ENCODE assay signal across 1 cellular context in the genomic region with DNA sequence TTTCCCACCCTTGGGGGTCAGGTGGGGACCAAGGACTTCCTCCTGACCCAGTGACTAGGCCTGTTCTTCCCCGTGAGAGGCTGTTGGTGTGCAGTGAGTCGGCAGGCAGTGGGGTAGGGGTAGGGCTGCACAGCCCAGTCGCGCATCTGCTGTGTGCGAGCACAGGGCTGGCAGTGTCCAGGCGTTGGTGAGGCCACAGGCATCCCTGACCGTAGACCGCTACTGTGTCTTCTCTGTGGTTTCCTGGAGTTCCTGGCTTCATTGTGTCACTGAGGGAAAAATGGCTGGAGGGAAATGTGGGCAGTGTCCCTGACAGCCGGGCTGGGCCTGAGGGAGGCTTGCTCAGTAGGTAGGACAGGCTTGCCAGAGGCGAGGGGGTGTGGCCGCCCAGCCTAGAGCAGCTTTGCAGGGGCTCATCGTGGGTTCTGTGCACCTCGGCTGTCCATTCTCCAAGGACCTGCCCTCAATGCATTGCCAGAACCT.
TF ChIP-seq lines count a peak whose summit lies in the region.

No MANE protein-coding gene starts in this region.

TF ChIP-seq in SK-N-SH treated with all-trans-retinoic acid at 6 μM for 48 hours, 23 proteins besides CTCF, POLR2A, EP300 and RAD21 (continued from another document):
- TF ChIP-seq ISL1 (CRISPR knock-in tag; IDR thresholded peaks at IDR 0.05) (no peak), ARNTL (CRISPR knock-in tag; IDR thresholded peaks at IDR 0.05; ENCODE audit: borderline replicate concordance, low read depth) (no peak), RARB (CRISPR knock-in tag; IDR thresholded peaks at IDR 0.05) (no peak), ZFP30 (CRISPR knock-in tag; IDR thresholded peaks at IDR 0.05) (no peak), ZNF8 (CRISPR knock-in tag; IDR thresholded peaks at IDR 0.05) (no peak)
- TF ChIP-seq, protein P1, sequence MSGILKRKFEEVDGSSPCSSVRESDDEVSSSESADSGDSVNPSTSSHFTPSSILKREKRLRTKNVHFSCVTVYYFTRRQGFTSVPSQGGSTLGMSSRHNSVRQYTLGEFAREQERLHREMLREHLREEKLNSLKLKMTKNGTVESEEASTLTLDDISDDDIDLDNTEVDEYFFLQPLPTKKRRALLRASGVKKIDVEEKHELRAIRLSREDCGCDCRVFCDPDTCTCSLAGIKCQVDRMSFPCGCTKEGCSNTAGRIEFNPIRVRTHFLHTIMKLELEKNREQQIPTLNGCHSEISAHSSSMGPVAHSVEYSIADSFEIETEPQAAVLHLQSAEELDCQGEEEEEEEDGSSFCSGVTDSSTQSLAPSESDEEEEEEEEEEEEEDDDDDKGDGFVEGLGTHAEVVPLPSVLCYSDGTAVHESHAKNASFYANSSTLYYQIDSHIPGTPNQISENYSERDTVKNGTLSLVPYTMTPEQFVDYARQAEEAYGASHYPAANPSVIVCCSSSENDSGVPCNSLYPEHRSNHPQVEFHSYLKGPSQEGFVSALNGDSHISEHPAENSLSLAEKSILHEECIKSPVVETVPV (CRISPR knock-in tag; IDR thresholded peaks at IDR 0.05), result no peak
- TF ChIP-seq, protein P2, sequence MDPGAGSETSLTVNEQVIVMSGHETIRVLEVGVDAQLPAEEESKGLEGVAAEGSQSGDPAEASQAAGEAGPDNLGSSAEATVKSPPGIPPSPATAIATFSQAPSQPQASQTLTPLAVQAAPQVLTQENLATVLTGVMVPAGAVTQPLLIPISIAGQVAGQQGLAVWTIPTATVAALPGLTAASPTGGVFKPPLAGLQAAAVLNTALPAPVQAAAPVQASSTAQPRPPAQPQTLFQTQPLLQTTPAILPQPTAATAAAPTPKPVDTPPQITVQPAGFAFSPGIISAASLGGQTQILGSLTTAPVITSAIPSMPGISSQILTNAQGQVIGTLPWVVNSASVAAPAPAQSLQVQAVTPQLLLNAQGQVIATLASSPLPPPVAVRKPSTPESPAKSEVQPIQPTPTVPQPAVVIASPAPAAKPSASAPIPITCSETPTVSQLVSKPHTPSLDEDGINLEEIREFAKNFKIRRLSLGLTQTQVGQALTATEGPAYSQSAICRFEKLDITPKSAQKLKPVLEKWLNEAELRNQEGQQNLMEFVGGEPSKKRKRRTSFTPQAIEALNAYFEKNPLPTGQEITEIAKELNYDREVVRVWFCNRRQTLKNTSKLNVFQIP (CRISPR knock-in tag; IDR thresholded peaks at IDR 0.05; ENCODE audit: borderline replicate concordance, low read depth), result no peak
